ENCODE assay signal across 9 cellular contexts in the genomic region with DNA sequence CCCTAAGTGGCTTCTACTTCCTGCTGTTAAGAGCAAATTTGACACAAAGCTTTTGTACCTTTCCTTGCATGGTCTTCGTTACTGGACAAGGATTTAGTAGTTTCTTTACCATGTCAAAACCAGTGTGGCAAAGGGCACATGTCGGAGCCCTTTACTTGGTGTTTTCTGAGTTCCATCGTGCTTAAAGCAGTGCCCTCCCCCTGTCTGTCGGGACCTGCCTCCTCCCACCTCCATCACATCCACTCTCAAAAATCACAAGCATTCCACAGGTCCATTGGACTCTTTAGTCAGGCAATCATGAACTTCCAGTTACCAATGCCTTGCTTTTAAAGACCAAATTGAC. TPM values are rescaled to one million over a fixed set of nuclear protein-coding genes. Genes with fewer than 3 reads are reported as not detected.
DNase-seq lines count a peak whose midpoint lies in the region; ATAC-seq and TF ChIP-seq lines count a peak whose summit lies in the region.
"Had no signal": no experiment of that assay in that cellular context is flagged by ENCODE, and none has a peak within 500 bp of the region (broad histone marks: within the 10 kb centered on the region; RNA-seq: fewer than 3 reads in every experiment).

No MANE protein-coding gene starts in this region.

- peak overlapping the region; percentile 71 for H3K27ac ChIP-seq in CD4-positive, alpha-beta T cell (ENCODE audit: low read depth, low read length)
- H3K27ac ChIP-seq in left ventricle myocardium inferior (replicated peaks) (peak overlapping the region; percentile 91), PC-9 (no peak overlapping the region)
- H3K27ac ChIP-seq: SK-N-MC had no signal

- peaks cover 64% of the 10 kb centered on the region for H3K4me1 Mint-ChIP-seq in CD4-positive, alpha-beta T cell (ENCODE audit: low read depth)

- no peaks in the 10 kb centered on the region for H3K27me3 Mint-ChIP-seq in CD4-positive, alpha-beta T cell

- peak overlapping the region; percentile 90 for H3K27ac Mint-ChIP-seq in CD4-positive, alpha-beta T cell

- H3K4me3 Mint-ChIP-seq in CD4-positive, alpha-beta T cell, result peak overlapping the region; percentile 90

- H3K9me2 ChIP-seq in PC-9 (ENCODE audit: insufficient read depth), result no peaks in the 10 kb centered on the region

- peak overlapping the region; percentile 68 for H3K4me3 ChIP-seq in left ventricle myocardium inferior
- H3K4me3 ChIP-seq in PC-9, result no peak overlapping the region
- H3K4me3 ChIP-seq: SK-N-MC had no signal

- no TSS peak for BruUV-seq in PC-9 (replicated peaks; lab: Mats Ljungman, UMichigan)

- no peaks in the 10 kb centered on the region for H3K79me2 ChIP-seq in PC-9 (ENCODE audit: low read depth)

- ATAC-seq in CD4-positive, alpha-beta T cell (ENCODE audit: poor library complexity), result peak; percentile 63
- ATAC-seq in GM21360 (IDR thresholded peaks at IDR 0.05; ENCODE audit: unreplicated experiment), result peak; percentile 40
- peak; percentile 41 for ATAC-seq in HG03460 (IDR thresholded peaks at IDR 0.05; ENCODE audit: unreplicated experiment)

- no peak overlapping the region for H2AFZ ChIP-seq in PC-9

- intact Hi-C loops in CD4-positive, alpha-beta T cell (cut with DNase I, micrococcal nuclease), result loop anchor here in 1 of 2 experiments (2.0 kb wide), 1 partner anchor 16 kb away; no protein-coding TSS in a partner anchor
- intact Hi-C loops in left ventricle myocardium inferior (cut with micrococcal nuclease), result no loop called here
- intact Hi-C loops in PC-9 (cut with micrococcal nuclease; ENCODE audit: unreplicated experiment), result no loop called here

- DNase-seq in CD4-positive, alpha-beta T cell, result peak in 1 of 10 experiments; percentile 4
- no peak for DNase-seq in left ventricle myocardium inferior
- DNase-seq in PC-9, result no peak
- no peak for DNase-seq in epidermal melanocyte (ENCODE audit: insufficient read length, low spot score)
- no peak for DNase-seq in inferior parietal cortex (ENCODE audit: extremely low spot score)
- no peak for DNase-seq in D341Med (ENCODE audit: low spot score)

- H3K9me3 ChIP-seq in CD4-positive, alpha-beta T cell (ENCODE audit: control insufficient read depth, low read length), result no peaks in the 10 kb centered on the region
- H3K9me3 ChIP-seq in left ventricle myocardium inferior (replicated peaks) (no peaks in the 10 kb centered on the region), PC-9 (ENCODE audit: insufficient read depth, low read depth) (no peaks in the 10 kb centered on the region)

- H4K20me1 ChIP-seq in PC-9 (ENCODE audit: insufficient read depth), result no peaks in the 10 kb centered on the region

- no peak for TF ChIP-seq CTCF in CD4-positive, alpha-beta T cell (IDR thresholded peaks at IDR 0.05)
- no peak for TF ChIP-seq CTCF in left ventricle myocardium inferior (IDR thresholded peaks at IDR 0.05; ENCODE audit: borderline replicate concordance)
- TF ChIP-seq CTCF in PC-9 (conservative IDR thresholded peaks at IDR 0.05), result no peak

- peaks cover 26% of the 10 kb centered on the region for H3K36me3 Mint-ChIP-seq in CD4-positive, alpha-beta T cell (ENCODE audit: low read depth)

- H3K4me1 ChIP-seq in left ventricle myocardium inferior, result peaks cover 52% of the 10 kb centered on the region
- H3K4me1 ChIP-seq in PC-9 (replicated peaks; ENCODE audit: insufficient read depth), result no peaks in the 10 kb centered on the region

- no peak overlapping the region for H3K4me2 ChIP-seq in PC-9

- no peaks in the 10 kb centered on the region for H3K27me3 ChIP-seq in CD4-positive, alpha-beta T cell (ENCODE audit: control insufficient read depth, insufficient read depth, low read length)
- H3K27me3 ChIP-seq in left ventricle myocardium inferior (ENCODE audit: low read depth) (no peaks in the 10 kb centered on the region), PC-9 (ENCODE audit: insufficient read depth, low read depth) (no peaks in the 10 kb centered on the region)

- POLR2A ChIA-PET in CD4-positive, alpha-beta T cell (lab: Charles Lee), result interaction anchor here (0.8 to 3.0 kb wide), 7 partner anchors 9 to 122 kb away, joined by 3 to 52 read pairs (median 4); no protein-coding TSS in a partner anchor
- POLR2A ChIA-PET in PC-9 (lab: Charles Lee; ENCODE audit: unreplicated experiment), result no interaction called here

- no peaks in the 10 kb centered on the region for H3F3A ChIP-seq in PC-9 (ENCODE audit: insufficient read depth, low read depth)

- H3K36me3 ChIP-seq in left ventricle myocardium inferior, result peaks cover 4% of the 10 kb centered on the region
- no peaks in the 10 kb centered on the region for H3K36me3 ChIP-seq in PC-9 (ENCODE audit: low read depth)

- H3K9me3 Mint-ChIP-seq in CD4-positive, alpha-beta T cell, result no peaks in the 10 kb centered on the region

- CTCF ChIA-PET in CD4-positive, alpha-beta T cell (lab: Charles Lee), result interaction anchor here (1.5 kb wide), 1 partner anchor 29 kb away, joined by 5 read pairs; no protein-coding TSS in a partner anchor
- CTCF ChIA-PET in PC-9 (lab: Charles Lee), result no interaction called here

RNA-seq across cellular contexts. Expression of gene CCDC141, which starts 0.8 kb away (rescaled TPM):
- 10 to 100 TPM; 30.6 to 31.5 TPM for total RNA-seq in CD4-positive, alpha-beta T cell
- total RNA-seq in left ventricle myocardium inferior (208 TPM), PC-9 (2021) (not detected in 2 replicates)

Comparison
In these comparisons a context has a peak if more than half of its experiments do, and no peak if none do; other contexts are left out.
1. RNA of gene CCDC141, which starts 0.8 kb away (total RNA-seq): 208 TPM in left ventricle myocardium inferior (single experiment) and 30.6 to 31.5 TPM in CD4-positive, alpha-beta T cell; not detected in PC-9; every median in the first group is over 10 times any median in the second.
2. Peak in every context shown above with its lines, with median percentiles within 50 percentile points of each other: ATAC-seq.